8 cellular contexts compared by ENCODE assay signal in the genomic region with DNA sequence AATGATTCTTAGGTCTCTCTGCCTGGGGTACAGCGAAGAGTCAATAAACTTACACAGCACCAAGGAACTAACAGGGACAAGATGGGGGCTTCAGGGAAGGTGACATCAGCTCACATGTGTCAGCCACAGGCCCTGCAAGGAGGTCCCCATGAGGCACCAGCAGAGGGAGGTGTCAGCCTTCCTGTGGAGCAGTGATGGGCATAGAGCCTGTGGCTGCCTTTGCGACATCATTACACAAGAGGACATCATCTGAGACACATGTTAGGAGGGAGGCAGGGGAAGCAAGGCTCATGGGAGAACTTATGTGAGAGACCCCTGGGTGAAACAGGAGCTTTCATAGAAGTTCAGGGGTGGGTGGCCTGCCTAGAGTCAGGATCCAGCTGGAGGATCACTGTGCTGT.
A peak's percentile ranks its signal among the peaks of the same experiment; 100 is the strongest.
DNase-seq lines count a peak whose midpoint lies in the region; ATAC-seq, FAIRE-seq and TF ChIP-seq lines count a peak whose summit lies in the region.

No MANE protein-coding gene starts in this region.

- CTCF ChIA-PET in activated naive CD4-positive, alpha-beta T cell treated with anti-CD3 and anti-CD28 coated beads for 36 hours (lab: Charles Lee): interaction anchor here (1.4 kb wide), 1 partner anchor 55 kb away, joined by 5 read pairs; no protein-coding TSS in a partner anchor
- CTCF ChIA-PET in H1 (lab: Charles Lee; ENCODE audit: partially characterized antibody): interaction anchor here (0.6 to 3.9 kb wide), 10 partner anchors 9 to 343 kb away, joined by 3 to 26 read pairs (median 3); no protein-coding TSS in a partner anchor

- H4K8ac ChIP-seq in H1 (ENCODE audit: extremely low read depth, insufficient read depth, low read length): no peak overlapping the region

- no peak overlapping the region for H4K91ac ChIP-seq in H1 (replicated peaks; ENCODE audit: insufficient read length, low read length)

- H2BK120ac ChIP-seq in H1 (replicated peaks; ENCODE audit: low read depth, low read length): no peak overlapping the region

- FAIRE-seq in H1 (lab: Jason Lieb, UNC): no peak

- H4K20me1 ChIP-seq in H1 (replicated peaks in 1 of 2; ENCODE audit: control insufficient read depth in 1 of 2, insufficient read depth in 2 of 2, low read length in 2 of 2): no peaks in the 10 kb centered on the region

- H3K27me3 ChIP-seq in H1 (replicated peaks in 1 of 4; ENCODE audit: control insufficient read depth in 3 of 4, extremely low read depth in 1 of 4, insufficient read depth in 3 of 4, low read length in 3 of 4): no peaks in the 10 kb centered on the region

- H3K27me3 Mint-ChIP-seq in activated naive CD4-positive, alpha-beta T cell treated with anti-CD3 and anti-CD28 coated beads for 36 hours (ENCODE audit: low read depth): no peaks in the 10 kb centered on the region
- no peaks in the 10 kb centered on the region for H3K27me3 Mint-ChIP-seq in neural crest cell (ENCODE audit: low read depth)
- H3K27me3 Mint-ChIP-seq in CD14-positive monocyte (ENCODE audit: low read depth in 3 of 3): peaks cover 0 to 3% (median 2%) of the 10 kb centered on the region in 3 donors
- H3K27me3 Mint-ChIP-seq in immature natural killer cell (ENCODE audit: low read depth in 3 of 3): no peaks in the 10 kb centered on the region

- H3K27ac Mint-ChIP-seq in activated naive CD4-positive, alpha-beta T cell treated with anti-CD3 and anti-CD28 coated beads for 36 hours: no peak overlapping the region
- H3K27ac Mint-ChIP-seq in neural crest cell (ENCODE audit: unreplicated experiment) (no peak overlapping the region), CD14-positive monocyte (no peak overlapping the region), immature natural killer cell (no peak overlapping the region)

- H3K36me3 ChIP-seq in H1 (ENCODE audit: control insufficient read depth in 2 of 4, insufficient read depth in 4 of 4, low read length in 3 of 4): no peaks in the 10 kb centered on the region; a peak in 1 of 8 replicates

- H2BK5ac ChIP-seq in H1 (ENCODE audit: low read depth, low read length): no peak overlapping the region

- H3K4me1 ChIP-seq in H1 (replicated peaks in 1 of 4; ENCODE audit: control insufficient read depth in 3 of 4, insufficient read depth in 4 of 4, low read length in 3 of 4): no peaks in the 10 kb centered on the region

- no peaks in the 10 kb centered on the region for H3K9me3 ChIP-seq in H1 (ENCODE audit: insufficient read depth in 2 of 2, low read depth in 1 of 2, low read length in 1 of 2)

- intact Hi-C loops in activated naive CD4-positive, alpha-beta T cell treated with anti-CD3 and anti-CD28 coated beads for 36 hours (cut with micrococcal nuclease): loop anchor here (10.0 kb wide), 1 partner anchor 389 kb away; the partner anchor contains the start of gene SEMA5A
- intact Hi-C loops in CD14-positive monocyte (cut with micrococcal nuclease): no loop called here

- H3K4ac ChIP-seq in H1 (replicated peaks; ENCODE audit: insufficient read length, low read depth, low read length): no peak overlapping the region

- no peak overlapping the region for H3K4me2 ChIP-seq in H1 (ENCODE audit: insufficient read depth in 1 of 2, low read depth in 2 of 2, low read length in 2 of 2)

- no peak overlapping the region for H2AK5ac ChIP-seq in H1 (ENCODE audit: low read depth, low read length)

- no peak for TF ChIP-seq EP300 in H1 (IDR thresholded peaks at IDR 0.05; ENCODE audit: borderline replicate concordance in 1 of 2, low read depth in 2 of 2, low read length in 2 of 2)

- POLR2A ChIA-PET in H1 (lab: Charles Lee; ENCODE audit: partially characterized antibody): no interaction called here

- H2BK15ac ChIP-seq in H1 (ENCODE audit: low read length): no peak overlapping the region

- no peak overlapping the region for H3K4me3 ChIP-seq in H1 (ENCODE audit: extremely low read depth in 1 of 4, insufficient read depth in 2 of 4, low read depth in 3 of 4, low read length in 4 of 4)

- H2BK20ac ChIP-seq in H1 (ENCODE audit: low read length): no peak overlapping the region

- TF ChIP-seq CTCF in H1 (IDR thresholded peaks at IDR 0.05; ENCODE audit: control extremely low read depth in 1 of 3, insufficient read depth in 1 of 3, low read depth in 1 of 3, low read length in 3 of 3) (peak; percentile 54 to 67 (median 67)), neural crest cell (conservative IDR thresholded peaks at IDR 0.05) (peak; percentile 49), CD14-positive monocyte (IDR thresholded peaks at IDR 0.05) (no peak)

- H3K56ac ChIP-seq in H1 (replicated peaks; ENCODE audit: insufficient read length, low read depth, low read length): no peak overlapping the region

- H4K5ac ChIP-seq in H1 (ENCODE audit: insufficient read length, low read depth, low read length): no peak overlapping the region

- no peak overlapping the region for H3K9ac ChIP-seq in H1 (replicated peaks in 1 of 4; ENCODE audit: extremely low read depth in 1 of 4, low read depth in 3 of 4, low read length in 3 of 4)

- H3K79me1 ChIP-seq in H1 (ENCODE audit: low read depth, low read length): no peaks in the 10 kb centered on the region

- WGBS in H1 (ENCODE audit: extremely low coverage in 1 of 2, insufficient coverage in 1 of 2, insufficient read length in 1 of 2, insufficient replicate concordance in 2 of 2, low coverage in 1 of 2, low lambda C conversion rate in 2 of 2, missing lambda C conversion rate in 1 of 2), 2 experiments: 95% methylated on average over 1 of the region's 2 CpGs; no CpG with 5 or more reads in 1 of the 2 experiments

- H3K18ac ChIP-seq in H1 (ENCODE audit: extremely low read depth, low read length): no peak overlapping the region

- no peaks in the 10 kb centered on the region for H3K36me3 Mint-ChIP-seq in activated naive CD4-positive, alpha-beta T cell treated with anti-CD3 and anti-CD28 coated beads for 36 hours (ENCODE audit: low read depth)
- H3K36me3 Mint-ChIP-seq in neural crest cell (ENCODE audit: low read depth) (peaks cover 10% of the 10 kb centered on the region), CD14-positive monocyte (no peaks in the 10 kb centered on the region), immature natural killer cell (no peaks in the 10 kb centered on the region)

- no peak overlapping the region for H3K4me3 Mint-ChIP-seq in activated naive CD4-positive, alpha-beta T cell treated with anti-CD3 and anti-CD28 coated beads for 36 hours
- H3K4me3 Mint-ChIP-seq in neural crest cell: no peak overlapping the region
- no peak overlapping the region for H3K4me3 Mint-ChIP-seq in CD14-positive monocyte
- no peak overlapping the region for H3K4me3 Mint-ChIP-seq in immature natural killer cell

- H3K4me1 Mint-ChIP-seq in activated naive CD4-positive, alpha-beta T cell treated with anti-CD3 and anti-CD28 coated beads for 36 hours (ENCODE audit: low read depth): no peaks in the 10 kb centered on the region
- H3K4me1 Mint-ChIP-seq in neural crest cell: peaks cover 6% of the 10 kb centered on the region
- H3K4me1 Mint-ChIP-seq in CD14-positive monocyte: no peaks in the 10 kb centered on the region
- H3K4me1 Mint-ChIP-seq in immature natural killer cell: no peaks in the 10 kb centered on the region

- TF ChIP-seq RAD21 in H1 (IDR thresholded peaks at IDR 0.05 in 1 of 2, conservative IDR thresholded peaks at IDR 0.05 in 1 of 2; ENCODE audit: low read depth in 2 of 2, low read length in 2 of 2): peak; percentile 72 to 75

- no peak for TF ChIP-seq POLR2A in H1 (IDR thresholded peaks at IDR 0.05; ENCODE audit: control extremely low read depth in 1 of 2, low read depth in 2 of 2, low read length in 2 of 2)

- ATAC-seq in HG03159 (IDR thresholded peaks at IDR 0.05; ENCODE audit: unreplicated experiment): no peak

- DNase-seq in activated naive CD4-positive, alpha-beta T cell treated with anti-CD3 and anti-CD28 coated beads for 36 hours: peak; percentile 31
- no peak for DNase-seq in activated naive CD4-positive, alpha-beta T cell treated with Interleukin-2 at 50 U/mL for 16 hours
- DNase-seq in NAMALWA (ENCODE audit: low spot score): peak; percentile 40
- peak in 1 of 2 experiments; percentile 10 for DNase-seq in H1 (ENCODE audit: low read depth in 1 of 2, low spot score in 2 of 2)
- DNase-seq in neural crest cell (ENCODE audit: low read depth, low spot score): no peak
- no peak for DNase-seq in CD14-positive monocyte (ENCODE audit: low spot score)
- no peak for DNase-seq in immature natural killer cell

- no peak overlapping the region for H3K27ac ChIP-seq in H1 (ENCODE audit: low read depth, low read length)

- no peak overlapping the region for H3K14ac ChIP-seq in H1 (ENCODE audit: insufficient read length)

- H2AFZ ChIP-seq in H1 (ENCODE audit: low read length): no peak overlapping the region

- no peak overlapping the region for H2BK12ac ChIP-seq in H1 (ENCODE audit: low read depth, low read length)

- no peak overlapping the region for H3K23ac ChIP-seq in H1 (ENCODE audit: insufficient read length)

- H3K79me2 ChIP-seq in H1 (ENCODE audit: control insufficient read depth in 1 of 2, insufficient read depth in 2 of 2, low read length in 2 of 2): no peaks in the 10 kb centered on the region

- H3K9me3 Mint-ChIP-seq in activated naive CD4-positive, alpha-beta T cell treated with anti-CD3 and anti-CD28 coated beads for 36 hours: no peaks in the 10 kb centered on the region
- no peaks in the 10 kb centered on the region for H3K9me3 Mint-ChIP-seq in neural crest cell
- H3K9me3 Mint-ChIP-seq in CD14-positive monocyte: peaks cover 0 to 4% (median 0%) of the 10 kb centered on the region in 7 donors
- H3K9me3 Mint-ChIP-seq in immature natural killer cell: peaks cover 0 to 11% (median 5%) of the 10 kb centered on the region in 6 donors

- H3K23me2 ChIP-seq in H1 (ENCODE audit: low read depth, low read length): no peaks in the 10 kb centered on the region

TF ChIP-seq in H1, 55 proteins besides CTCF, POLR2A, EP300 and RAD21:
- TF ChIP-seq, protein P1, sequence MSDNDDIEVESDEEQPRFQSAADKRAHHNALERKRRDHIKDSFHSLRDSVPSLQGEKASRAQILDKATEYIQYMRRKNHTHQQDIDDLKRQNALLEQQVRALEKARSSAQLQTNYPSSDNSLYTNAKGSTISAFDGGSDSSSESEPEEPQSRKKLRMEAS (IDR thresholded peaks at IDR 0.05): peak; percentile 32; the same call in 1 of the 2 replicates
- TF ChIP-seq CEBPB (IDR thresholded peaks at IDR 0.05; ENCODE audit: low read depth, low read length): 0 out of 2 replicates have a peak, but pooled peaks have one; percentile 23
- TF ChIP-seq JUND (IDR thresholded peaks at IDR 0.05; ENCODE audit: low read length): peak; percentile 23; the same call in 1 of the 2 replicates
- TF ChIP-seq SRF (IDR thresholded peaks at IDR 0.05; ENCODE audit: low read depth, low read length): no peak

Comparison
In these comparisons a context has a peak if more than half of its experiments do, and no peak if none do; other contexts are left out.
1. DNase-seq: peak in activated naive CD4-positive, alpha-beta T cell treated with anti-CD3 and anti-CD28 coated beads for 36 hours (single experiment) and NAMALWA (single experiment); none in activated naive CD4-positive, alpha-beta T cell treated with Interleukin-2 at 50 U/mL for 16 hours (single experiment), neural crest cell (single experiment), CD14-positive monocyte (single experiment) and immature natural killer cell (0 of 3).